Comparison of ENCODE assay signal across 16 cellular contexts in genomic region chr1:225458222-225458631, GRCh38. TPM values are rescaled to one million over a fixed set of nuclear protein-coding genes. Genes with fewer than 3 reads are reported as not detected.
DNase-seq lines count a peak whose midpoint lies in the region; ATAC-seq and TF ChIP-seq lines count a peak whose summit lies in the region.
"Had no signal": no experiment of that assay in that cellular context is flagged by ENCODE, and none has a peak within 500 bp of the region (broad histone marks: within the 10 kb centered on the region; RNA-seq: fewer than 3 reads in every experiment).

No MANE protein-coding gene starts in this region.

- H3K27ac ChIP-seq in lower lobe of right lung = no peak overlapping the region
- H3K27ac ChIP-seq in ovary = no peak overlapping the region
- H3K27ac ChIP-seq in stomach = peak overlapping the region in 1 of 5 donors; percentile 24
- H3K27ac ChIP-seq in MM.1S (ENCODE audit: low read length) = no peak overlapping the region
- H3K27ac ChIP-seq: epithelial cell of prostate, SK-N-MC had no signal

- no peaks in the 10 kb centered on the region for H3K36me3 Mint-ChIP-seq in dendritic cell treated with granulocyte-macrophage colony-stimulating factor and Interleukin-4, amounts not matched to agents 40 ng/mL and 50 ng/mL, for 4 days (ENCODE audit: low read depth)
- H3K36me3 Mint-ChIP-seq: activated naive CD4-positive, alpha-beta T cell treated with anti-CD3 and anti-CD28 coated beads, Interleukin-2, amount 50 U/mL, for 72 hours had no signal

- peak; percentile 80 for DNase-seq in AG10803 (ENCODE audit: low read depth)
- peak; percentile 37 to 61 for DNase-seq in NOMO-1 (lab: John Stamatoyannopoulos, UW; ENCODE audit: unreplicated experiment in 2 of 2)
- no peak for DNase-seq in lower lobe of right lung
- no peak for DNase-seq in effector CD4-positive, alpha-beta T cell
- DNase-seq in ovary = no peak
- DNase-seq in stomach = no peak
- no peak for DNase-seq in MM.1S
- DNase-seq: activated CD4-positive, CD25-positive, alpha-beta regulatory T cell; activated CD8-positive, alpha-beta memory T cell treated with anti-CD3 and anti-CD28 coated beads, Interleukin-2, amount 50 U/mL, for 4 hours; cerebellar nuclear complex; NCI-H2171 had no signal

- no peak overlapping the region for H3K9ac ChIP-seq in MM.1S (ENCODE audit: low read length)

- peaks cover 65% of the 10 kb centered on the region for H3K4me1 Mint-ChIP-seq in dendritic cell treated with granulocyte-macrophage colony-stimulating factor and Interleukin-4, amounts not matched to agents 40 ng/mL and 50 ng/mL, for 4 days (ENCODE audit: low read depth)

- no peak overlapping the region for H3K4me2 ChIP-seq in MM.1S (ENCODE audit: low read depth, low read length)

- intact Hi-C loops in dendritic cell treated with granulocyte-macrophage colony-stimulating factor and Interleukin-4, amounts not matched to agents 40 ng/mL and 50 ng/mL, for 4 days (cut with micrococcal nuclease) = loop anchor here (1.0 kb wide), 1 partner anchor 9 kb away; no protein-coding TSS in a partner anchor
- intact Hi-C loops in lower lobe of right lung (cut with DNase I) (no loop called here), ovary (cut with DNase I) (no loop called here), stomach (cut with DNase I; ENCODE audit: low total_unique reads) (no loop called here)

- H3K4me3 ChIP-seq in AG10803 (ENCODE audit: low read length) (no peak overlapping the region), lower lobe of right lung (no peak overlapping the region), ovary (no peak overlapping the region), stomach (no peak overlapping the region), MM.1S (ENCODE audit: low read length) (no peak overlapping the region)
- H3K4me3 ChIP-seq: lung, SK-N-MC had no signal

- no peak overlapping the region for H3K4me3 Mint-ChIP-seq in dendritic cell treated with granulocyte-macrophage colony-stimulating factor and Interleukin-4, amounts not matched to agents 40 ng/mL and 50 ng/mL, for 4 days

- WGBS in ovary, 3 donors = 18 to 36% (median 27%) methylated on average over 2 of the region's 2 CpGs
- 52 to 76% (median 69%) methylated on average over 2 of the region's 2 CpGs for WGBS in stomach, 5 donors

- H4K20me1 ChIP-seq in MM.1S (ENCODE audit: insufficient read depth, low read length) = no peaks in the 10 kb centered on the region

- H3F3A ChIP-seq in MM.1S (ENCODE audit: insufficient read depth, low read length) = no peaks in the 10 kb centered on the region

- peak overlapping the region; percentile 81 for H3K27ac Mint-ChIP-seq in dendritic cell treated with granulocyte-macrophage colony-stimulating factor and Interleukin-4, amounts not matched to agents 40 ng/mL and 50 ng/mL, for 4 days

- no peaks in the 10 kb centered on the region for H3K27me3 Mint-ChIP-seq in dendritic cell treated with granulocyte-macrophage colony-stimulating factor and Interleukin-4, amounts not matched to agents 40 ng/mL and 50 ng/mL, for 4 days

- H3K27me3 ChIP-seq in lower lobe of right lung (ENCODE audit: low read depth) (no peaks in the 10 kb centered on the region), ovary (no peaks in the 10 kb centered on the region), stomach (no peaks in the 10 kb centered on the region), MM.1S (replicated peaks; ENCODE audit: insufficient read depth, low read length) (no peaks in the 10 kb centered on the region)

- no peaks in the 10 kb centered on the region for H3K9me3 Mint-ChIP-seq in dendritic cell treated with granulocyte-macrophage colony-stimulating factor and Interleukin-4, amounts not matched to agents 40 ng/mL and 50 ng/mL, for 4 days
- H3K9me3 Mint-ChIP-seq: activated naive CD4-positive, alpha-beta T cell treated with anti-CD3 and anti-CD28 coated beads, Interleukin-2, amount 50 U/mL, for 72 hours had no signal

- H3K4me1 ChIP-seq in lower lobe of right lung (peaks cover 39% of the 10 kb centered on the region), ovary (ENCODE audit: insufficient read depth) (peaks cover 7% of the 10 kb centered on the region), stomach (peaks cover 21 to 56% (median 42%) of the 10 kb centered on the region in 4 donors), MM.1S (ENCODE audit: low read length) (no peaks in the 10 kb centered on the region)

- TF ChIP-seq CTCF in AG10803 (conservative IDR thresholded peaks at IDR 0.05; ENCODE audit: low read length) = no peak
- no peak for TF ChIP-seq CTCF in lower lobe of right lung (IDR thresholded peaks at IDR 0.05)
- no peak for TF ChIP-seq CTCF in ovary (IDR thresholded peaks at IDR 0.05)
- TF ChIP-seq CTCF in stomach (IDR thresholded peaks at IDR 0.05) = no peak
- no peak for TF ChIP-seq CTCF in MM.1S (IDR thresholded peaks at IDR 0.05; ENCODE audit: low read length)

- H3K9me2 ChIP-seq in MM.1S (replicated peaks; ENCODE audit: insufficient read depth, low read length) = no peaks in the 10 kb centered on the region

- no peak for TF ChIP-seq POLR2A in ovary (IDR thresholded peaks at IDR 0.05)
- TF ChIP-seq POLR2A in stomach (IDR thresholded peaks at IDR 0.05) = no peak

- peak; percentile 22 to 30 for ATAC-seq in lower lobe of right lung
- ATAC-seq: activated naive CD4-positive, alpha-beta T cell treated with anti-CD3 and anti-CD28 coated beads, Interleukin-2, amount 50 U/mL, for 72 hours had no signal

- H3K36me3 ChIP-seq in lower lobe of right lung (no peaks in the 10 kb centered on the region), ovary (no peaks in the 10 kb centered on the region), stomach (no peaks in the 10 kb centered on the region), MM.1S (replicated peaks; ENCODE audit: insufficient read depth, low read length) (no peaks in the 10 kb centered on the region)

- H3K79me2 ChIP-seq in MM.1S (ENCODE audit: low read length) = no peaks in the 10 kb centered on the region

- H3K9me3 ChIP-seq in lower lobe of right lung = no peaks in the 10 kb centered on the region
- H3K9me3 ChIP-seq in ovary = no peaks in the 10 kb centered on the region
- H3K9me3 ChIP-seq in stomach = no peaks in the 10 kb centered on the region
- no peaks in the 10 kb centered on the region for H3K9me3 ChIP-seq in MM.1S (replicated peaks; ENCODE audit: insufficient read depth, low read length)

- no peak overlapping the region for H2AFZ ChIP-seq in MM.1S (ENCODE audit: low read length)

- TF ChIP-seq EP300 in ovary (IDR thresholded peaks at IDR 0.05) (no peak), stomach (IDR thresholded peaks at IDR 0.05) (no peak)

RNA-seq across cellular contexts. Expression of gene LBR, which starts 30.4 kb away (rescaled TPM):
- total RNA-seq in lower lobe of right lung (56.4 TPM), ovary (10 to 100 TPM; 26.3 to 60.9 (median 48.6) TPM), stomach (100 to 1,000 TPM in 2 of 5 donors, 10 to 100 TPM in 3; 47.8 to 159 (median 83.4) TPM)
- polyA plus RNA-seq in ovary (10 to 100 TPM; 22.4 to 37.4 TPM), stomach (10 to 100 TPM in 1 of 3 donors, 1 to 10 TPM in 2; 6.9 to 25.5 (median 6.9) TPM)

Comparison
In these comparisons a context has a peak if more than half of its experiments do, and no peak if none do; other contexts are left out.
1. DNase-seq: peak in AG10803 (single experiment) and NOMO-1 (2 of 2); none in lower lobe of right lung (single experiment), effector CD4-positive, alpha-beta T cell (single experiment), ovary (0 of 5), stomach (single experiment) and MM.1S (single experiment).